12 cellular contexts compared by ENCODE assay signal in the genomic region with DNA sequence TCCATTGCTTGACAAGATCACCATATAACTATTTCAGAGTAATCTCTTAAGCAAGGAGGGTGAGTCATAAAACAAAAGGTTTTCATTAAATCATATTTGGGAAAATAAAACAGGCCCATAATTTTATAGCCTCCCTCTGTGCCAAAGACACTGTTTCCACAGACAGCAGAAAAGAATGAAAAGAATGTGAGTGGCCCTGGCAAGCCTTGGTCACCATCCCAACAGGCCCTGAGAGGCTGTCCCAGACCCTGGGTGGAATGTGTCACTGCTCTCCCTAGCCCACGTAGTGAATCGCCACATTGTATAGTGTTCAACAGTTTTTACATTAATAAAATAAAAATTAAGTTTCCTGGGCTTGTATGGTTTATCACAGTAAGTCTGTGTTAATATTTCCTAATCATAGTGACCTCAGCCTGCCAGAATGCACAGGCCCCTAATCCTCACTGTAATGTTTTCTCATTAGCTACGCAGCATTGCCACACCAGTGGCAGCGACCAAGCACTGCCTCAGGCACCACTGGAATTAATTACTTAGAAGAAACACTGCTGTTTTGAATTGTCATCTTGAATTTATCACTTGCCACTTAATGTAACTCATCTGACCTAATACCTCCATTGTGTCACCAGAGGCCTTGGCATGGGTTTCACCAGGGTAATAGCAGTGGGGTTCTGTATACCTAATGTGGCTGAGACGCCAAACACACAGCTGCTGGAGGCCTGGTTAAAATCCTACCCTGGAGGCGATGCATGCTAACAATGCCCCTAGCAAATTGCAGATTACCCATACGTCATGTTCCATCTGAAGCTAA.
DNase-seq lines count a peak whose midpoint lies in the region; ATAC-seq and TF ChIP-seq lines count a peak whose summit lies in the region.
"Had no signal": no experiment of that assay in that cellular context is flagged by ENCODE, and none has a peak within 500 bp of the region (broad histone marks: within the 10 kb centered on the region; RNA-seq: fewer than 3 reads in every experiment).

No MANE protein-coding gene starts in this region.

- no peaks in the 10 kb centered on the region for H3K79me1 ChIP-seq in mesendoderm (ENCODE audit: low read length)

- peak; percentile 56 for DNase-seq in AG04449 (ENCODE audit: low read depth, low spot score)
- DNase-seq in cardiac fibroblast (ENCODE audit: low read depth in 2 of 2), result peak; percentile 1 to 28
- peak; percentile 37 for DNase-seq in mesendoderm
- no peak for DNase-seq in NK-92 (lab: John Stamatoyannopoulos, UW; ENCODE audit: unreplicated experiment)
- no peak for DNase-seq in stimulated activated effector memory CD8-positive, alpha-beta T cell treated with anti-CD3 and anti-CD28 coated beads, Interleukin-12 subunit alpha, Interleukin-12 subunit beta, amount 100 ng/mL, for 72 hours (ENCODE audit: low spot score in 2 of 2)
- DNase-seq: brain microvascular endothelial cell, NCI-H2171 treated with DMSO at 0.1 percent for 48 hours had no signal

- H3K4me1 Mint-ChIP-seq in stimulated activated effector memory CD8-positive, alpha-beta T cell treated with anti-CD3 and anti-CD28 coated beads, Interleukin-12 subunit alpha, Interleukin-12 subunit beta, amount 100 ng/mL, for 72 hours, result no peaks in the 10 kb centered on the region
- H3K4me1 Mint-ChIP-seq: B cell had no signal

- H3K36me3 Mint-ChIP-seq in stimulated activated effector memory CD8-positive, alpha-beta T cell treated with anti-CD3 and anti-CD28 coated beads, Interleukin-12 subunit alpha, Interleukin-12 subunit beta, amount 100 ng/mL, for 72 hours, result no peaks in the 10 kb centered on the region

- POLR2A ChIA-PET in AG04449 (lab: Yijun Ruan, JAX), result no interaction called here

- 0 out of 2 replicates have a peak, but pooled peaks have one; percentile 10 for TF ChIP-seq EP300 in Ishikawa (IDR thresholded peaks at IDR 0.05; ENCODE audit: borderline replicate concordance)

- H4K8ac ChIP-seq in mesendoderm (ENCODE audit: low read depth, low read length), result no peak overlapping the region

- no peak overlapping the region for H2BK15ac ChIP-seq in mesendoderm (replicated peaks; ENCODE audit: low read depth)

- H3K4me1 ChIP-seq in mesendoderm (ENCODE audit: control insufficient read depth, low read depth, low read length), result no peaks in the 10 kb centered on the region

- TF ChIP-seq RAD21 in Ishikawa (IDR thresholded peaks at IDR 0.05; ENCODE audit: low read depth), result no peak

- no peak overlapping the region for H3K27ac Mint-ChIP-seq in stimulated activated effector memory CD8-positive, alpha-beta T cell treated with anti-CD3 and anti-CD28 coated beads, Interleukin-12 subunit alpha, Interleukin-12 subunit beta, amount 100 ng/mL, for 72 hours
- H3K27ac Mint-ChIP-seq: B cell had no signal

- no peak overlapping the region for H3K56ac ChIP-seq in mesendoderm (ENCODE audit: low read length)

- H3K27me3 ChIP-seq in mesendoderm (ENCODE audit: insufficient read depth, low read length, poor library complexity), result no peaks in the 10 kb centered on the region
- H3K27me3 ChIP-seq: brain microvascular endothelial cell had no signal

- ATAC-seq in HG03442 (IDR thresholded peaks at IDR 0.05; ENCODE audit: unreplicated experiment), result no peak
- ATAC-seq in HG02571 (IDR thresholded peaks at IDR 0.05; ENCODE audit: unreplicated experiment), result no peak
- no peak for ATAC-seq in stimulated activated effector memory CD8-positive, alpha-beta T cell treated with anti-CD3 and anti-CD28 coated beads, Interleukin-12 subunit alpha, Interleukin-12 subunit beta, amount 100 ng/mL, for 72 hours
- ATAC-seq: GM12878 had no signal

- no peak overlapping the region for H2AK5ac ChIP-seq in mesendoderm (ENCODE audit: low read length)

- H3K23ac ChIP-seq in mesendoderm (ENCODE audit: low read length), result no peak overlapping the region

- H3K4me3 ChIP-seq in AG04449 (ENCODE audit: low read depth, low read length) (no peak overlapping the region), cardiac fibroblast (replicated peaks in 1 of 2; ENCODE audit: low read depth in 2 of 2, low read length in 2 of 2) (no peak overlapping the region), mesendoderm (ENCODE audit: low read length) (no peak overlapping the region)
- H3K4me3 ChIP-seq: GM12878 had no signal

- no peak overlapping the region for H3K4me3 Mint-ChIP-seq in stimulated activated effector memory CD8-positive, alpha-beta T cell treated with anti-CD3 and anti-CD28 coated beads, Interleukin-12 subunit alpha, Interleukin-12 subunit beta, amount 100 ng/mL, for 72 hours
- H3K4me3 Mint-ChIP-seq: B cell had no signal

- H3K4ac ChIP-seq in mesendoderm (ENCODE audit: low read depth, low read length), result no peak overlapping the region

- H3K27ac ChIP-seq in mesendoderm (ENCODE audit: low read depth, low read length), result no peak overlapping the region
- H3K27ac ChIP-seq: brain microvascular endothelial cell had no signal

- no peak overlapping the region for H3K4me2 ChIP-seq in mesendoderm (ENCODE audit: low read length)

- CTCF ChIA-PET in AG04449 (lab: Yijun Ruan, JAX), result no interaction called here

- no CpG with 5 or more reads among the region's 7 CpGs for WGBS in mesendoderm (ENCODE audit: extremely low coverage, insufficient coverage, low lambda C conversion rate)

- no peaks in the 10 kb centered on the region for H3K36me3 ChIP-seq in mesendoderm (ENCODE audit: control insufficient read depth, insufficient read depth, low read length)
- H3K36me3 ChIP-seq: brain microvascular endothelial cell had no signal

- TF ChIP-seq CTCF in AG04449 (IDR thresholded peaks at IDR 0.05; ENCODE audit: insufficient read depth, low read length, missing control alignments), result no peak
- TF ChIP-seq CTCF in cardiac fibroblast (IDR thresholded peaks at IDR 0.05; ENCODE audit: low read depth, low read length), result no peak

- H3K9ac ChIP-seq in mesendoderm (ENCODE audit: low read length), result no peak overlapping the region

- H2BK5ac ChIP-seq in mesendoderm (ENCODE audit: low read length), result no peak overlapping the region

- H2BK120ac ChIP-seq in mesendoderm (ENCODE audit: low read depth, low read length), result no peak overlapping the region

- H3K18ac ChIP-seq in mesendoderm (ENCODE audit: low read length), result no peak overlapping the region

- H3K79me2 ChIP-seq in mesendoderm (ENCODE audit: control insufficient read depth, insufficient read depth, low read length), result no peaks in the 10 kb centered on the region

- H4K5ac ChIP-seq in mesendoderm (ENCODE audit: low read length), result no peak overlapping the region

- peaks cover 2% of the 10 kb centered on the region for H3K9me3 Mint-ChIP-seq in stimulated activated effector memory CD8-positive, alpha-beta T cell treated with anti-CD3 and anti-CD28 coated beads, Interleukin-12 subunit alpha, Interleukin-12 subunit beta, amount 100 ng/mL, for 72 hours

TF ChIP-seq in Ishikawa, 13 proteins besides CTCF, POLR2A, EP300 and RAD21:
- TF ChIP-seq TEAD4 (IDR thresholded peaks at IDR 0.05) (no peak), CEBPB (IDR thresholded peaks at IDR 0.05) (0 out of 2 replicates have a peak, but pooled peaks have one; percentile 29), CREB1 (IDR thresholded peaks at IDR 0.05; ENCODE audit: low read depth) (no peak), TCF12 (IDR thresholded peaks at IDR 0.05; ENCODE audit: low read depth) (no peak), NFIC (IDR thresholded peaks at IDR 0.05) (no peak), TAF1 (IDR thresholded peaks at IDR 0.05; ENCODE audit: low read depth) (no peak)
- TF ChIP-seq, protein P1, sequence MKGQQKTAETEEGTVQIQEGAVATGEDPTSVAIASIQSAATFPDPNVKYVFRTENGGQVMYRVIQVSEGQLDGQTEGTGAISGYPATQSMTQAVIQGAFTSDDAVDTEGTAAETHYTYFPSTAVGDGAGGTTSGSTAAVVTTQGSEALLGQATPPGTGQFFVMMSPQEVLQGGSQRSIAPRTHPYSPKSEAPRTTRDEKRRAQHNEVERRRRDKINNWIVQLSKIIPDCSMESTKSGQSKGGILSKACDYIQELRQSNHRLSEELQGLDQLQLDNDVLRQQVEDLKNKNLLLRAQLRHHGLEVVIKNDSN (IDR thresholded peaks at IDR 0.05), result no peak
TF ChIP-seq in Ishikawa: peak in this region for 1.

Comparison
In these comparisons a context has a peak if more than half of its experiments do, and no peak if none do; other contexts are left out.
1. DNase-seq: peak in AG04449 (single experiment), cardiac fibroblast (2 of 2) and mesendoderm (single experiment); none in NK-92 (single experiment) and stimulated activated effector memory CD8-positive, alpha-beta T cell treated with anti-CD3 and anti-CD28 coated beads, Interleukin-12 subunit alpha, Interleukin-12 subunit beta, amount 100 ng/mL, for 72 hours (0 of 2).